Comparison of ENCODE assay signal across 18 cellular contexts in the genomic region with DNA sequence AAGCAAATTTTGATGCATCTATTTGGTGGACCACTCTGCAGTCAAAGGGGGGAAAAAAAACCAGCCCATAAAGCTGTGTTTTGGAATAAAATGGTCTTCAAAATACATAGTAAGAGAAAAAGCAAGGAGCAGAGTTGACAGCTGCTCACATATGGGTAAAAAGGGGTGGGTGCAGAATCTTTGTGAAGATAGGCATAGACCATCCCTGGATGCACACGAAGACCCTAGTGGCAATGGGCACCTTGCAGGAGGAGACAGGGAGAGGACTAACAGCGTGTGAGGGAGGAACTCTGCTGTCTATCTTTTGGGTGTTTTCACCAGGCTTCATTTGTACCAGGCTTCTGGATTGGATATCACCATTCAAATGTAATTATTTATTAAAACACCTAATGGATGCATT.
"Had no signal": no experiment of that assay in that cellular context is flagged by ENCODE, and none has a peak within 500 bp of the region (broad histone marks: within the 10 kb centered on the region; RNA-seq: fewer than 3 reads in every experiment).

No MANE protein-coding gene starts in this region.

- H3K27me3 Mint-ChIP-seq: activated naive CD4-positive, alpha-beta T cell treated with anti-CD3 and anti-CD28 coated beads, Interleukin-2, amount 50 U/mL, for 24 hours had no signal

- H3K4me3 ChIP-seq: adrenal gland, colonic mucosa, esophagus squamous epithelium, left ventricle myocardium inferior, prostate gland, thyroid gland, uterus had no signal

- H3K36me3 ChIP-seq: prostate gland, uterus had no signal

- H3K27me3 ChIP-seq: adrenal gland, colonic mucosa, esophagus squamous epithelium, thyroid gland, uterus had no signal

- H3K27ac ChIP-seq: adrenal gland, colonic mucosa, esophagus squamous epithelium, left ventricle myocardium inferior, prostate gland, thyroid gland, uterus had no signal

- H3K9me3 ChIP-seq: adrenal gland, colonic mucosa, esophagus squamous epithelium, left ventricle myocardium inferior, prostate gland, thyroid gland, uterus had no signal

- DNase-seq: activated CD4-positive, alpha-beta T cell treated with anti-CD3 and anti-CD28 coated beads, Interleukin-2, amount 50 U/mL, for 4 hours; activated effector memory CD4-positive, alpha-beta T cell treated with Interleukin-2 at 50 U/mL for 16 hours; adrenal gland; central memory CD4-positive, alpha-beta T cell; colonic mucosa; esophagus squamous epithelium; hypothalamus; kidney; left ventricle myocardium inferior; mesendoderm; nephron progenitor cell; right cardiac atrium; small intestine; thyroid gland; uterus had no signal

- H3K4me1 Mint-ChIP-seq: activated naive CD4-positive, alpha-beta T cell treated with anti-CD3 and anti-CD28 coated beads, Interleukin-2, amount 50 U/mL, for 24 hours had no signal

- H3K4me3 Mint-ChIP-seq: activated naive CD4-positive, alpha-beta T cell treated with anti-CD3 and anti-CD28 coated beads, Interleukin-2, amount 50 U/mL, for 24 hours; nephron progenitor cell; T-helper 2 cell treated with Interferon-gamma antibody and Interleukin-4, amounts not matched to agents 5 μg/mL and 100 μg/mL, for 36 hours had no signal

- ATAC-seq: right cardiac atrium had no signal

- H3K4me1 ChIP-seq: adrenal gland, colonic mucosa, prostate gland, uterus had no signal

- H3K9me3 Mint-ChIP-seq: activated naive CD4-positive, alpha-beta T cell treated with anti-CD3 and anti-CD28 coated beads, Interleukin-2, amount 50 U/mL, for 24 hours; nephron progenitor cell; T-helper 2 cell treated with Interferon-gamma antibody and Interleukin-4, amounts not matched to agents 5 μg/mL and 100 μg/mL, for 36 hours had no signal

- H3K27ac Mint-ChIP-seq: T-helper 2 cell treated with Interferon-gamma antibody and Interleukin-4, amounts not matched to agents 5 μg/mL and 100 μg/mL, for 36 hours had no signal
